Comparison of ENCODE assay signal across 8 cellular contexts in genomic region chr6:157323924-157324276, GRCh38. TPM values are rescaled to one million over a fixed set of nuclear protein-coding genes. Genes with fewer than 3 reads are reported as not detected.
DNase-seq lines count a peak whose midpoint lies in the region; ATAC-seq and TF ChIP-seq lines count a peak whose summit lies in the region.

No MANE protein-coding gene starts in this region.

- no peaks in the 10 kb centered on the region for H3K27me3 ChIP-seq in WERI-Rb-1 (ENCODE audit: insufficient read depth, low read depth, severe bottlenecking)
- no peaks in the 10 kb centered on the region for H3K27me3 ChIP-seq in dorsolateral prefrontal cortex
- H3K27me3 ChIP-seq in lung (ENCODE audit: control insufficient read depth, insufficient read depth): no peaks in the 10 kb centered on the region

- peak; percentile 18 for ATAC-seq in GM18519 (IDR thresholded peaks at IDR 0.05; ENCODE audit: low FRiP score, unreplicated experiment)
- peak; percentile 29 for ATAC-seq in HG03095 (IDR thresholded peaks at IDR 0.05; ENCODE audit: unreplicated experiment)
- ATAC-seq in lung (ENCODE audit: insufficient read depth, low FRiP score): peak; percentile 73
- no peak for ATAC-seq in HG03521 (IDR thresholded peaks at IDR 0.05; ENCODE audit: unreplicated experiment)

- peaks cover 0 to 4% of the 10 kb centered on the region in 2 donors for H3K4me1 ChIP-seq in lung (ENCODE audit: control insufficient read depth in 2 of 2, insufficient read depth in 2 of 2, low read length in 2 of 2)

- TF ChIP-seq CTCF in WERI-Rb-1 (IDR thresholded peaks at IDR 0.05; ENCODE audit: low read depth, low read length) (peak; percentile 48), dorsolateral prefrontal cortex (IDR thresholded peaks at IDR 0.05 in 54 of 56, conservative IDR thresholded peaks at IDR 0.05 in 2 of 56; ENCODE audit: low read depth in 1 of 56, partially characterized antibody in 56 of 56) (peak in 17 of 56 donors; percentile 1 to 23 (median 6)), lung (IDR thresholded peaks at IDR 0.05; ENCODE audit: control extremely low read depth, extremely low read depth) (no peak)

- intact Hi-C loops in dorsolateral prefrontal cortex (cut with DNase I): loop anchor here (1.0 to 10.0 kb wide), 7 partner anchors 57 to 431 kb away; partner anchors contain the start of gene ZDHHC14 (in 2 of the 2)

- H3K4me3 ChIP-seq in WERI-Rb-1 (ENCODE audit: low read depth, low read length): peak overlapping the region; percentile 84
- peak overlapping the region; percentile 61 to 99 (median 90) for H3K4me3 ChIP-seq in dorsolateral prefrontal cortex
- peak overlapping the region; percentile 96 for H3K4me3 ChIP-seq in lung

- 0 to 1% methylated on average over 21 of the region's 21 CpGs for WGBS in lung, 2 donors

- H3K36me3 ChIP-seq in WERI-Rb-1: peaks cover 27% of the 10 kb centered on the region
- H3K36me3 ChIP-seq in lung (ENCODE audit: control insufficient read depth in 2 of 2, insufficient read depth in 2 of 2, low read length in 2 of 2): peaks cover 0 to 6% of the 10 kb centered on the region in 2 donors

- peak overlapping the region; percentile 95 for H3K27ac ChIP-seq in WERI-Rb-1
- H3K27ac ChIP-seq in dorsolateral prefrontal cortex: peak overlapping the region; percentile 73 to 99 (median 93)
- peak overlapping the region; percentile 96 to 97 for H3K27ac ChIP-seq in lung (ENCODE audit: low read depth in 1 of 2, low read length in 1 of 2)

- no peaks in the 10 kb centered on the region for H3K9me3 ChIP-seq in WERI-Rb-1 (ENCODE audit: severe bottlenecking)
- no peaks in the 10 kb centered on the region for H3K9me3 ChIP-seq in lung (ENCODE audit: control insufficient read depth in 2 of 2, insufficient read depth in 1 of 2, low read length in 1 of 2)

- DNase-seq in WERI-Rb-1 (peak; percentile 84), dorsolateral prefrontal cortex (peak; percentile 55 to 91 (median 82)), lung (ENCODE audit: low spot score) (peak; percentile 78), T1000 (lab: John Stamatoyannopoulos, UW) (no peak)
- DNase-seq in stimulated activated CD8-positive, alpha-beta memory T cell treated with anti-CD3 and anti-CD28 coated beads, Interleukin-2, amount 100 ng/mL, for 48 hours (ENCODE audit: low read depth in 2 of 2): peak; percentile 12 to 18

RNA-seq across cellular contexts. Expression of gene TMEM242, which starts 0.6 kb away (rescaled TPM):
- total RNA-seq in dorsolateral prefrontal cortex (10 to 100 TPM; 10.7 to 28.5 (median 20.7) TPM), lung (10 to 100 TPM; 10.2 to 11.5 TPM)
- 1 to 10 TPM; 4.4 to 6.3 TPM for polyA plus RNA-seq in lung

RNA-seq across cellular contexts. Expression of gene ZDHHC14, which starts 57.1 kb away (rescaled TPM):
- total RNA-seq in dorsolateral prefrontal cortex (10 to 100 TPM; 29.9 to 60.8 (median 40.9) TPM), lung (10 to 100 TPM; 10.7 to 18.3 TPM)
- polyA plus RNA-seq in lung: 1 to 10 TPM; 4.3 to 7.1 TPM
